In genomic region chr11:75754933-75755332, GRCh38 we compare ENCODE assay signal across 11 cellular contexts. TPM values are rescaled to one million over a fixed set of nuclear protein-coding genes. Genes with fewer than 3 reads are reported as not detected.
DNase-seq lines count a peak whose midpoint lies in the region; ATAC-seq, FAIRE-seq and TF ChIP-seq lines count a peak whose summit lies in the region.
"Not testable (repeated sequence)": the region's sequence is repeated elsewhere in the genome, so short reads cannot be mapped to it uniquely, and the experiment has no call there.
"Had no signal": no experiment of that assay in that cellular context is flagged by ENCODE, and none has a peak within 500 bp of the region (broad histone marks: within the 10 kb centered on the region; RNA-seq: fewer than 3 reads in every experiment).

No MANE protein-coding gene starts in this region.

- intact Hi-C loops in HepG2 (cut with micrococcal nuclease; ENCODE audit: unreplicated experiment); right lobe of liver (cut with DNase I): not testable (repeated sequence)

- not testable (repeated sequence) for TF ChIP-seq EP300 in A549 (IDR thresholded peaks at IDR 0.05); HepG2 (IDR thresholded peaks at IDR 0.05; ENCODE audit: low read depth in 2 of 2, low read length in 2 of 2); HepG2 (CRISPR knock-in tag; IDR thresholded peaks at IDR 0.05; ENCODE audit: borderline replicate concordance)

- not testable (repeated sequence) for H3K9me3 ChIP-seq in A549; astrocyte (ENCODE audit: insufficient read depth, low read depth, low read length); HepG2 (ENCODE audit: low read length); right lobe of liver

- in situ Hi-C loops in HepG2 (cut with HindIII; ENCODE audit: extremely low pct_ligation_motif_present, low pct_unique_long_range_greater_than_20kb) = not testable (repeated sequence)

- H3K9me3 Mint-ChIP-seq in astrocyte (ENCODE audit: unreplicated experiment); central memory CD8-positive, alpha-beta T cell: not testable (repeated sequence)

- POLR2A ChIA-PET in A549 (lab: Yijun Ruan, JAX); HepG2 (lab: Yijun Ruan, JAX): not testable (repeated sequence)

- DNase-seq in A549 (ENCODE audit: low read depth in 1 of 2, low spot score in 1 of 2); astrocyte (ENCODE audit: low read depth); central memory CD8-positive, alpha-beta T cell (ENCODE audit: low spot score in 2 of 2); HepG2 (ENCODE audit: low spot score); right lobe of liver: not testable (repeated sequence)

- FAIRE-seq in A549 (lab: Jason Lieb, UNC) (peak; percentile 94), astrocyte (lab: Jason Lieb, UNC) (peak; percentile 66)
- FAIRE-seq in HepG2 (lab: Jason Lieb, UNC) = not testable (repeated sequence)

- TF ChIP-seq RAD21 in A549 (conservative IDR thresholded peaks at IDR 0.05 in 1 of 2, IDR thresholded peaks at IDR 0.05 in 1 of 2); HepG2 (CRISPR knock-in tag; IDR thresholded peaks at IDR 0.05): not testable (repeated sequence)

- H3K27me3 Mint-ChIP-seq in astrocyte (ENCODE audit: low read depth, unreplicated experiment) = not testable (repeated sequence)
- H3K27me3 Mint-ChIP-seq in central memory CD8-positive, alpha-beta T cell = peaks cover 14% of the 10 kb centered on the region

- not testable (repeated sequence) for H3K27me3 ChIP-seq in astrocyte (ENCODE audit: insufficient read depth, low read length); HepG2 (ENCODE audit: control insufficient read depth in 1 of 2, insufficient read depth in 2 of 2, low read length in 2 of 2); right lobe of liver

- not testable (repeated sequence) for TF ChIP-seq POLR2A in A549 (IDR thresholded peaks at IDR 0.05; ENCODE audit: low read length); HepG2 (IDR thresholded peaks at IDR 0.05; ENCODE audit: insufficient read depth in 1 of 2, low read depth in 2 of 2, low read length in 2 of 2); right lobe of liver (IDR thresholded peaks at IDR 0.05)

- not testable (repeated sequence) for H3K4me2 ChIP-seq in A549; astrocyte (ENCODE audit: low read length); HepG2 (ENCODE audit: low read depth, low read length)

- BruUV-seq in HepG2 (replicated peaks; lab: Mats Ljungman, UMichigan) = not testable (repeated sequence)

- not testable (repeated sequence) for H3K36me3 ChIP-seq in astrocyte (ENCODE audit: insufficient read depth, low read length); HepG2 (replicated peaks in 1 of 2; ENCODE audit: control insufficient read depth in 1 of 2, insufficient read depth in 2 of 2, low read length in 2 of 2); right lobe of liver

- H3K4me3 ChIP-seq in A549; astrocyte (ENCODE audit: insufficient read depth, low read depth, low read length); HepG2 (replicated peaks in 1 of 3; ENCODE audit: insufficient read depth in 1 of 3, low read depth in 2 of 3, low read length in 3 of 3); right lobe of liver: not testable (repeated sequence)

- H3K79me2 ChIP-seq in astrocyte (ENCODE audit: insufficient read depth, low read length); HepG2 (ENCODE audit: insufficient read depth, low read length): not testable (repeated sequence)

- H3K27ac ChIP-seq in A549; astrocyte (ENCODE audit: low read depth, low read length); HepG2 (ENCODE audit: extremely low read length, insufficient read depth, low read length): not testable (repeated sequence)
- peak overlapping the region in 2 of 3 donors; percentile 21 to 45 for H3K27ac ChIP-seq in right lobe of liver

- not testable (repeated sequence) for H4K20me1 ChIP-seq in astrocyte (ENCODE audit: insufficient read depth, low read length); HepG2 (ENCODE audit: insufficient read depth, low read length)

- H3K4me1 Mint-ChIP-seq in astrocyte (ENCODE audit: low read depth, unreplicated experiment); central memory CD8-positive, alpha-beta T cell: not testable (repeated sequence)

- ATAC-seq in A549; central memory CD8-positive, alpha-beta T cell (replicated peaks; ENCODE audit: extremely low read depth, poor library complexity, severe bottlenecking); HepG2: not testable (repeated sequence)
- peak; percentile 56 to 79 (median 70) for ATAC-seq in right lobe of liver

- H3K4me1 ChIP-seq in A549; astrocyte (ENCODE audit: insufficient read depth, low read length): not testable (repeated sequence)
- H3K4me1 ChIP-seq in HepG2 (ENCODE audit: insufficient read depth, low read length) (peaks cover 39% of the 10 kb centered on the region), right lobe of liver (peaks cover 0 to 44% (median 8%) of the 10 kb centered on the region in 4 donors)

- CTCF ChIA-PET in A549 (lab: Yijun Ruan, JAX) = interaction anchor here (0.6 kb wide), 1 partner anchor 115 kb away, joined by 3 read pairs; no protein-coding TSS in a partner anchor
- CTCF ChIA-PET in HepG2 (lab: Yijun Ruan, JAX; ENCODE audit: low intra/inter-chr PET ratio, low total read pairs) = not testable (repeated sequence)

- not testable (repeated sequence) for TF ChIP-seq CTCF in A549 (IDR thresholded peaks at IDR 0.05); astrocyte (IDR thresholded peaks at IDR 0.05; ENCODE audit: insufficient read depth, low read depth, low read length); HepG2 (CRISPR knock-in tag; IDR thresholded peaks at IDR 0.05); right lobe of liver (IDR thresholded peaks at IDR 0.05)

- not testable (repeated sequence) for H3K9ac ChIP-seq in astrocyte (ENCODE audit: low read length); HepG2 (ENCODE audit: insufficient read depth, low read depth, low read length)

- not testable (repeated sequence) for H3K36me3 Mint-ChIP-seq in astrocyte (ENCODE audit: low read depth, unreplicated experiment); central memory CD8-positive, alpha-beta T cell (ENCODE audit: insufficient read depth)

- not testable (repeated sequence) for H3K4me3 Mint-ChIP-seq in astrocyte (ENCODE audit: unreplicated experiment); central memory CD8-positive, alpha-beta T cell

- not testable (repeated sequence) for H3K27ac Mint-ChIP-seq in astrocyte (ENCODE audit: unreplicated experiment)
- peak overlapping the region; percentile 46 for H3K27ac Mint-ChIP-seq in central memory CD8-positive, alpha-beta T cell (ENCODE audit: low read depth)

- not testable (repeated sequence) for H2AFZ ChIP-seq in astrocyte (ENCODE audit: low read depth, low read length); HepG2 (ENCODE audit: low read length)

RNA-seq across cellular contexts. Expression of gene DGAT2, which starts 13.6 kb away (rescaled TPM):
- polyA plus RNA-seq in A549 (2011; rRNA removed) (1.6 and 2.7 TPM in 2 replicates), A549 (2017; fragmentation: RNase III; extraction: RNeasy Plus Mini Kit Qiagen cat#74134 plus additional on column Dnase treatment) (1.9 to 3.3 TPM (median 2.3 TPM) in 3 replicates), HepG2 (2011; rRNA removed) (39.0 and 47.6 TPM in 2 replicates)
- 3.0 and 4.7 TPM in 2 replicates for polyA plus RNA-seq in A549 (2012; cell fraction: cytosol; rRNA removed)
- 2.4 and 3.0 TPM in 2 replicates for polyA plus RNA-seq in A549 (2012; cell fraction: nucleus; rRNA removed)
- 1.4 and 4.5 TPM in 2 replicates for polyA minus RNA-seq in A549 (2011; rRNA and poly(A)+ RNA removed)
- total RNA-seq in astrocyte (0.73 and 1.6 TPM in 2 replicates), HepG2 (2016; rRNA removed; fragmentation: Illumina TruSeq; extraction: Trizol) (39.4 and 65.6 TPM in 2 replicates), right lobe of liver (100 to 1,000 TPM in 5 of 6 experiments, 10 to 100 TPM in 1; 33.1 to 166 (median 124) TPM)
- total RNA-seq in HepG2 (2016; cell fraction: cytosol; rRNA removed; fragmentation: Illumina TruSeq; extraction: Trizol; ENCODE audit: low read depth) = 13.6 and 17.8 TPM in 2 replicates
- 37.7 and 67.0 TPM in 2 replicates for total RNA-seq in HepG2 (2016; cell fraction: insoluble cytoplasmic fraction; rRNA removed; fragmentation: Illumina TruSeq; extraction: Trizol)
- total RNA-seq in HepG2 (2016; cell fraction: membrane; rRNA removed; fragmentation: Illumina TruSeq; extraction: Trizol) = 33.7 and 43.0 TPM in 2 replicates
- total RNA-seq in HepG2 (2016; cell fraction: nucleus; rRNA removed; fragmentation: Illumina TruSeq; extraction: Trizol) = 51.0 and 57.6 TPM in 2 replicates
- 38.9 and 41.0 TPM in 2 replicates for polyA plus RNA-seq in HepG2 (2011; cell fraction: cytosol; rRNA removed)
- 13.1 and 13.7 TPM in 2 replicates for polyA plus RNA-seq in HepG2 (2011; cell fraction: nucleus; rRNA removed)
- polyA plus RNA-seq in HepG2 (2012) = 15.7 and 19.7 TPM in 2 replicates
- polyA plus RNA-seq in HepG2 (2016; cell fraction: cytosol; fragmentation: Illumina TruSeq; extraction: Trizol; ENCODE audit: low read depth) = 13.9 and 19.4 TPM in 2 replicates
- polyA plus RNA-seq in HepG2 (2016; cell fraction: insoluble cytoplasmic fraction; fragmentation: Illumina TruSeq; extraction: Trizol; ENCODE audit: low read depth) = 39.1 and 40.5 TPM in 2 replicates
- 26.5 and 38.6 TPM in 2 replicates for polyA plus RNA-seq in HepG2 (2016; cell fraction: membrane; fragmentation: Illumina TruSeq; extraction: Trizol; ENCODE audit: low read depth)
- polyA plus RNA-seq in HepG2 (2016; cell fraction: nucleus; fragmentation: Illumina TruSeq; extraction: Trizol; ENCODE audit: insufficient read depth, low read depth) = 85.2 and 85.5 TPM in 2 replicates
- polyA minus RNA-seq in HepG2 (2011; rRNA and poly(A)+ RNA removed; ENCODE audit: low replicate concordance) = 9.8 and 63.2 TPM in 2 replicates
- 11.2 and 11.5 TPM in 2 replicates for polyA minus RNA-seq in HepG2 (2011; cell fraction: cytosol; rRNA and poly(A)+ RNA removed)
- polyA minus RNA-seq in HepG2 (2011; cell fraction: nucleus; rRNA and poly(A)+ RNA removed) = 9.3 and 9.8 TPM in 2 replicates
- polyA plus RNA-seq: CD8-positive, alpha-beta memory T cell had no signal

RNA-seq across cellular contexts. Expression of gene MOGAT2, which starts 37.3 kb away (rescaled TPM):
- not detected in 2 replicates for polyA plus RNA-seq in A549 (2011; rRNA removed)
- not detected in 2 replicates for polyA plus RNA-seq in A549 (2012; cell fraction: cytosol; rRNA removed)
- polyA plus RNA-seq in A549 (2012; cell fraction: nucleus; rRNA removed) = 0.10 TPM in 1 of 2 replicates, not detected in the other
- polyA plus RNA-seq in A549 (2017; fragmentation: RNase III; extraction: RNeasy Plus Mini Kit Qiagen cat#74134 plus additional on column Dnase treatment) = not detected in 3 replicates
- polyA minus RNA-seq in A549 (2011; rRNA and poly(A)+ RNA removed) = not detected in 2 replicates
- total RNA-seq in astrocyte = not detected in 2 replicates
- total RNA-seq in HepG2 (2016; rRNA removed; fragmentation: Illumina TruSeq; extraction: Trizol) = 27.2 and 27.8 TPM in 2 replicates
- 4.8 and 5.4 TPM in 2 replicates for total RNA-seq in HepG2 (2016; cell fraction: cytosol; rRNA removed; fragmentation: Illumina TruSeq; extraction: Trizol; ENCODE audit: low read depth)
- 22.9 and 26.8 TPM in 2 replicates for total RNA-seq in HepG2 (2016; cell fraction: insoluble cytoplasmic fraction; rRNA removed; fragmentation: Illumina TruSeq; extraction: Trizol)
- 15.9 and 17.2 TPM in 2 replicates for total RNA-seq in HepG2 (2016; cell fraction: membrane; rRNA removed; fragmentation: Illumina TruSeq; extraction: Trizol)
- total RNA-seq in HepG2 (2016; cell fraction: nucleus; rRNA removed; fragmentation: Illumina TruSeq; extraction: Trizol) = 23.2 and 30.7 TPM in 2 replicates
- polyA plus RNA-seq in HepG2 (2011; rRNA removed) = 27.8 and 30.0 TPM in 2 replicates
- polyA plus RNA-seq in HepG2 (2011; cell fraction: cytosol; rRNA removed) = 25.4 and 28.6 TPM in 2 replicates
- polyA plus RNA-seq in HepG2 (2011; cell fraction: nucleus; rRNA removed) = 30.4 and 30.7 TPM in 2 replicates
- polyA plus RNA-seq in HepG2 (2012) = 9.6 and 16.8 TPM in 2 replicates
- 3.9 and 4.1 TPM in 2 replicates for polyA plus RNA-seq in HepG2 (2016; cell fraction: cytosol; fragmentation: Illumina TruSeq; extraction: Trizol; ENCODE audit: low read depth)
- 23.3 and 25.4 TPM in 2 replicates for polyA plus RNA-seq in HepG2 (2016; cell fraction: insoluble cytoplasmic fraction; fragmentation: Illumina TruSeq; extraction: Trizol; ENCODE audit: low read depth)
- polyA plus RNA-seq in HepG2 (2016; cell fraction: membrane; fragmentation: Illumina TruSeq; extraction: Trizol; ENCODE audit: low read depth) = 10.3 and 11.1 TPM in 2 replicates
- polyA plus RNA-seq in HepG2 (2016; cell fraction: nucleus; fragmentation: Illumina TruSeq; extraction: Trizol; ENCODE audit: insufficient read depth, low read depth) = 45.1 and 45.8 TPM in 2 replicates
- 0.12 and 81.9 TPM in 2 replicates for polyA minus RNA-seq in HepG2 (2011; rRNA and poly(A)+ RNA removed; ENCODE audit: low replicate concordance)
- 16.4 and 16.5 TPM in 2 replicates for polyA minus RNA-seq in HepG2 (2011; cell fraction: cytosol; rRNA and poly(A)+ RNA removed)
- 29.9 and 35.7 TPM in 2 replicates for polyA minus RNA-seq in HepG2 (2011; cell fraction: nucleus; rRNA and poly(A)+ RNA removed)
- total RNA-seq in right lobe of liver = 100 to 1,000 TPM in 3 of 6 experiments, 10 to 100 TPM in 3; 24.3 to 164 (median 100) TPM
- total RNA-seq: A673; CD4-positive, alpha-beta memory T cell; CD4-positive, CD25-positive, alpha-beta regulatory T cell; CD8-positive, alpha-beta memory T cell had no signal
- polyA plus RNA-seq: AG04450; CD14-positive monocyte; CD4-positive, alpha-beta memory T cell; CD4-positive, CD25-positive, alpha-beta regulatory T cell; CD8-positive, alpha-beta memory T cell had no signal
